ENCODE assay signal across 28 cellular contexts in the genomic region with DNA sequence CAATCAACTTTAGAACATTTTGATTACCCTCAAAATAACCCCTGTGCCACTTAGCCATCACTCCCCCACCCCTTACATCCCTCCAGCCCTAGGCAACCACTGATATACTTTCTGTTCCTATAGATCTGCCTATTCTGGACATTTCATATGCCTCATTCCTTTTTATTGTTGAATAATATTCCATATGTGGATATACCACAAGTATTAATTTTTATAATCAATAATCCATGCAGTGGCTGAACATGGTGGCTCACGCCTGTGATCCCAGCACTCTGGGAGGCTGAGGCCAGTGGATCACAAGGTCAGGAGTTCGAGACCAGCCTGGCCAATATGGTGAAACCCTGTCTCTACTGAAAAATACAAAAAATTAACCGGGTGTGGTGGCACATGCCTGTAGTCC.
"Had no signal": no experiment of that assay in that cellular context is flagged by ENCODE, and none has a peak within 500 bp of the region (broad histone marks: within the 10 kb centered on the region; RNA-seq: fewer than 3 reads in every experiment).

No MANE protein-coding gene starts in this region.

- H3K4me1 ChIP-seq: left ventricle myocardium inferior, neural progenitor cell, prostate gland, suprapubic skin, tibial artery had no signal

- H3K79me2 ChIP-seq: hepatocyte had no signal

- ATAC-seq: natural killer cell; right cardiac atrium; sciatic nerve; stimulated activated effector memory CD8-positive, alpha-beta T cell treated with anti-CD3 and anti-CD28 coated beads, Interleukin-12 subunit alpha, Interleukin-12 subunit beta, amount 100 ng/mL, for 72 hours; upper lobe of right lung had no signal

- H3K36me3 ChIP-seq: left ventricle myocardium inferior, neural progenitor cell, neutrophil, ovary, prostate gland, suprapubic skin, thoracic aorta, tibial artery, upper lobe of right lung had no signal

- H3K4me2 ChIP-seq: hepatocyte, neural progenitor cell had no signal

- H3K27ac ChIP-seq: hepatocyte, left ventricle myocardium inferior, neural progenitor cell, neutrophil, ovary, prostate gland, skin epidermis, suprapubic skin, thoracic aorta, tibial artery, upper lobe of right lung had no signal

- H3K9me3 ChIP-seq: left ventricle myocardium inferior, neutrophil, ovary, prostate gland, suprapubic skin, thoracic aorta, tibial artery, upper lobe of right lung had no signal

- H2AFZ ChIP-seq: hepatocyte, neural progenitor cell had no signal

- H3K4me3 ChIP-seq: hepatocyte, left ventricle myocardium inferior, lung, neural progenitor cell, ovary, prostate gland, skin epidermis, suprapubic skin, thoracic aorta, tibial artery, upper lobe of right lung had no signal

- DNase-seq: islet precursor cell; left ventricle myocardium inferior; mesendoderm; naive B cell; natural killer cell; nephron progenitor cell; occipital lobe; ovary; retina; right cardiac atrium; stimulated activated CD4-positive, alpha-beta T cell treated with anti-CD3 and anti-CD28 coated beads, Interleukin-12 subunit alpha, Interleukin-12 subunit beta, amount 100 ng/mL, for 4 hours; stimulated activated CD4-positive, alpha-beta T cell treated with anti-CD3 and anti-CD28 coated beads, Interleukin-15, amount 100 ng/mL, for 24 hours; stimulated activated CD4-positive, alpha-beta T cell treated with anti-CD3 and anti-CD28 coated beads, Interleukin-2, amount 100 ng/mL, for 24 hours; stimulated activated CD4-positive, alpha-beta T cell treated with anti-CD3 and anti-CD28 coated beads, Interleukin-4, amount 100 ng/mL, for 24 hours; stimulated activated naive CD4-positive, alpha-beta T cell; tibial artery; trophoblast cell; upper lobe of right lung had no signal

- H3K27me3 ChIP-seq: hepatocyte, neural progenitor cell, neutrophil, ovary, suprapubic skin, upper lobe of right lung had no signal
